ENCODE assay signal across 9 cellular contexts in genomic region chr13:22422712-22423111, GRCh38.
"Had no signal": no experiment of that assay in that cellular context is flagged by ENCODE, and none has a peak within 500 bp of the region (broad histone marks: within the 10 kb centered on the region; RNA-seq: fewer than 3 reads in every experiment).

No MANE protein-coding gene starts in this region.

- H3K36me3 Mint-ChIP-seq: IgD-negative memory B cell had no signal

- H3K27ac ChIP-seq: GM23248, HL-60 had no signal

- H3K27ac Mint-ChIP-seq: HFFc6, IgD-negative memory B cell had no signal

- DNase-seq: GM23248, GOT3, H7, HFFc6 had no signal

- H3K36me3 ChIP-seq: HAP-1 had no signal

- ATAC-seq: HCT116, HepG2 had no signal

- H3K4me1 ChIP-seq: HAP-1 had no signal

- H3K4me1 Mint-ChIP-seq: IgD-negative memory B cell had no signal

- H3K4me3 ChIP-seq: GM23248, HAP-1 had no signal

- H3K4me3 Mint-ChIP-seq: HFFc6, IgD-negative memory B cell had no signal

- H3K27me3 Mint-ChIP-seq: IgD-negative memory B cell had no signal
